8 cellular contexts compared by ENCODE assay signal in genomic region chr11:100576044-100577021, GRCh38.
DNase-seq lines count a peak whose midpoint lies in the region; ATAC-seq and TF ChIP-seq lines count a peak whose summit lies in the region.

No MANE protein-coding gene starts in this region.

- no peaks in the 10 kb centered on the region for H3K4me1 ChIP-seq in DND-41 (ENCODE audit: insufficient read depth, low read length)
- peaks cover 6% of the 10 kb centered on the region in 2 donors for H3K4me1 ChIP-seq in left lung
- H3K4me1 ChIP-seq in aorta (ENCODE audit: control insufficient read depth in 1 of 2, insufficient read depth in 2 of 2, low read length in 2 of 2), result no peaks in the 10 kb centered on the region

- H3K27me3 ChIP-seq in DND-41 (ENCODE audit: insufficient read depth, low read length, poor library complexity) (no peaks in the 10 kb centered on the region), left lung (no peaks in the 10 kb centered on the region), aorta (ENCODE audit: control insufficient read depth in 1 of 2, insufficient read depth in 2 of 2, low read length in 1 of 2) (no peaks in the 10 kb centered on the region)

- peak; percentile 76 for TF ChIP-seq CTCF in DND-41 (IDR thresholded peaks at IDR 0.05; ENCODE audit: borderline replicate concordance, extremely low read depth, low read length, poor library complexity, severe bottlenecking)
- TF ChIP-seq CTCF in cardiac fibroblast (IDR thresholded peaks at IDR 0.05; ENCODE audit: low read depth, low read length), result peak; percentile 74
- TF ChIP-seq CTCF in left lung (IDR thresholded peaks at IDR 0.05), result peak; percentile 37 to 64

- H3K4me2 ChIP-seq in DND-41 (ENCODE audit: insufficient read depth, low read length), result no peak overlapping the region

- no peaks in the 10 kb centered on the region for H3K9me3 ChIP-seq in DND-41 (ENCODE audit: insufficient read depth, low read length, severe bottlenecking)
- H3K9me3 ChIP-seq in left lung, result no peaks in the 10 kb centered on the region
- H3K9me3 ChIP-seq in aorta (ENCODE audit: control insufficient read depth, low read length), result no peaks in the 10 kb centered on the region

- H3K79me2 ChIP-seq in DND-41 (ENCODE audit: insufficient read depth, low read length), result no peaks in the 10 kb centered on the region

- no peaks in the 10 kb centered on the region for H4K20me1 ChIP-seq in DND-41 (ENCODE audit: insufficient read depth, low read length)

- intact Hi-C loops in left lung (cut with DNase I) (loop anchor here in 1 of 2 donors (10.0 kb wide), 1 partner anchor 358 kb away; no protein-coding TSS in a partner anchor), aorta (cut with DNase I) (loop anchor here (2.0 to 5.0 kb wide), 4 partner anchors 278 to 356 kb away; no protein-coding TSS in a partner anchor)

- no peak overlapping the region for H2AFZ ChIP-seq in DND-41 (ENCODE audit: low read depth, low read length)

- no peak overlapping the region for H3K4me3 ChIP-seq in DND-41 (ENCODE audit: low read depth in 1 of 2, low read length in 2 of 2)
- H3K4me3 ChIP-seq in cardiac fibroblast (replicated peaks in 1 of 2; ENCODE audit: low read depth in 2 of 2, low read length in 2 of 2), result no peak overlapping the region
- H3K4me3 ChIP-seq in left lung, result no peak overlapping the region
- H3K4me3 ChIP-seq in aorta (ENCODE audit: low read length in 2 of 2), result no peak overlapping the region

- peak; percentile 30 for DNase-seq in DND-41
- peak; percentile 43 to 44 for DNase-seq in NOMO-1 (lab: John Stamatoyannopoulos, UW; ENCODE audit: unreplicated experiment in 2 of 2)
- peak; percentile 75 to 81 for DNase-seq in cardiac fibroblast (ENCODE audit: low read depth in 2 of 2)
- no peak for DNase-seq in left lung
- DNase-seq in aorta, result no peak
- no peak for DNase-seq in activated CD8-positive, alpha-beta memory T cell treated with anti-CD3 and anti-CD28 coated beads, Interleukin-2, amount 50 U/mL, for 4 hours

- ATAC-seq in DND-41 (ENCODE audit: insufficient read depth, low read depth), result peak; percentile 82
- ATAC-seq in GM19467 (IDR thresholded peaks at IDR 0.05; ENCODE audit: unreplicated experiment), result peak; percentile 68
- ATAC-seq in HG03469 (IDR thresholded peaks at IDR 0.05; ENCODE audit: unreplicated experiment), result peak; percentile 81
- ATAC-seq in left lung, result peak; percentile 94
- peak; percentile 87 for ATAC-seq in aorta (ENCODE audit: low FRiP score)

- WGBS in aorta, 2 donors, result 29 to 31% methylated on average over 6 of the region's 6 CpGs

- H3K36me3 ChIP-seq in DND-41 (ENCODE audit: insufficient read depth, low read length) (no peaks in the 10 kb centered on the region), left lung (no peaks in the 10 kb centered on the region), aorta (ENCODE audit: control insufficient read depth in 1 of 2, insufficient read depth in 2 of 2, low read length in 1 of 2) (no peaks in the 10 kb centered on the region)

- no peak overlapping the region for H3K27ac ChIP-seq in DND-41 (ENCODE audit: low read length)
- no peak overlapping the region for H3K27ac ChIP-seq in left lung
- H3K27ac ChIP-seq in aorta (ENCODE audit: low read depth in 1 of 2, low read length in 2 of 2), result no peak overlapping the region

- H3K9ac ChIP-seq in DND-41 (ENCODE audit: low read depth, low read length), result no peak overlapping the region

Comparison
In these comparisons a context has a peak if more than half of its experiments do, and no peak if none do; other contexts are left out.
1. DNase-seq: peak in DND-41 (single experiment), NOMO-1 (2 of 2) and cardiac fibroblast (2 of 2); none in left lung (0 of 2), aorta (0 of 2) and activated CD8-positive, alpha-beta memory T cell treated with anti-CD3 and anti-CD28 coated beads, Interleukin-2, amount 50 U/mL, for 4 hours (single experiment).
2. Peak in every context shown above with its lines, with median percentiles within 50 percentile points of each other: ATAC-seq and CTCF ChIP-seq.